ENCODE assay signal across 8 cellular contexts in the genomic region with DNA sequence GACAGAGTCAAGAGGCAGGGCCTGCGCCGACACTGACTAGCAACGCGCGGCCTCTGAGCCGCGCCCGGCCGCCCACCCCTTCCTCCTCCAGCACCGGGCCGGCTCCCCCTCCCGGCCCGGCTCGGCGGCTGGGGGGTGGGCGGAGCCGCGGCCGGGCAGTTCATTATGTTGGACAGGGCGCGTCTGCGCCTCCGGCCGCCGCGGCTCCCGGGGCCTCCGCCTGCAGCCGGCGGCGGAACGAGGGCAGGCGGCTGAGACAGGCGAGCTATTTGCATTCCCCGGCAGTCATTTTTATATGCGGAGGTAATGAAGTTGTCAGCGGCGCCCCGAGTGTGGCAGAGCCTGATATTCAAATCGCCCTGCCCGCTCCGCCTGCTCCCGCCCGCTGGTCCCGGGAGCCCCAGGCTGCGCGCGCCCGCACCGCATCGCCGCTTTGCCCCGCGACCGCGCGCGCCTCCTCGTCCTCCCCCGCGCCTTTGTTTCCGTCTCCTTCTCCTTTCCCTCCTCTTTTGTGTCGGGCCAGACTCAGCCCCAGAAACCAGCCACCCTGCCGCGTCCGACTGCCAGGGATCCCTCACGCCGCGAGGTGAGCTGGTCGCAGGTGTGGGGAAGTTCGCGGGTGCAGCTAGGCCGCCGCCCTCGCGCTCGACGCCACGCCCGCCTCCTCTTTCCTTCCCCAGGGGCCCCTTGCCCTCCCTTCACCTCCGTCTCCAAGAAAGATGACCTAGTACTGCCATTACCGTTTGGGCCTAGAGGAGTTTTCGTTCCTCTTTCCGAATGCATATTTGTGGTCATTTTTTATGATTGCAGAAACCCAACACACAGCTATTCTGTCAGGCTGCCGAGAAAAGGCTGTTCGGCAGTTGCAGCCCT.
DNase-seq lines count a peak whose midpoint lies in the region; ATAC-seq and TF ChIP-seq lines count a peak whose summit lies in the region.

No MANE protein-coding gene starts in this region.

- H3K4me2 ChIP-seq in DOHH2 (ENCODE audit: low read length) (peak overlapping the region; percentile 93), OCI-LY3 (ENCODE audit: low read length) (peak overlapping the region; percentile 91), osteoblast (ENCODE audit: insufficient read depth, low read length) (peak overlapping the region; percentile 88)

- no peaks in the 10 kb centered on the region for H3K79me2 ChIP-seq in DOHH2 (ENCODE audit: control insufficient read depth, low read length)
- no peaks in the 10 kb centered on the region for H3K79me2 ChIP-seq in OCI-LY3 (ENCODE audit: low read length)
- no peaks in the 10 kb centered on the region for H3K79me2 ChIP-seq in osteoblast (ENCODE audit: insufficient read depth, low read length)

- H4K20me1 ChIP-seq in DOHH2 (ENCODE audit: control insufficient read depth, insufficient read depth, low read depth, low read length) (no peaks in the 10 kb centered on the region), OCI-LY3 (ENCODE audit: insufficient read depth, low read length) (no peaks in the 10 kb centered on the region), osteoblast (ENCODE audit: insufficient read depth, low read length) (no peaks in the 10 kb centered on the region)

- H3K27me3 Mint-ChIP-seq in activated naive CD4-positive, alpha-beta T cell treated with anti-CD3 and anti-CD28 coated beads, Interleukin-2, amount 50 U/mL, for 24 hours = peaks cover 33% of the 10 kb centered on the region

- peak overlapping the region; percentile 74 for H3K9ac ChIP-seq in OCI-LY3 (ENCODE audit: low read length)

- H3K9me3 ChIP-seq in DOHH2 (ENCODE audit: control insufficient read depth, insufficient read depth, low read length) (no peaks in the 10 kb centered on the region), OCI-LY3 (ENCODE audit: insufficient read depth, low read length) (no peaks in the 10 kb centered on the region), osteoblast (ENCODE audit: low read depth, low read length) (no peaks in the 10 kb centered on the region)

- H3K4me3 ChIP-seq in DOHH2 (ENCODE audit: low read length) (peak overlapping the region; percentile 75), HL-60 (replicated peaks; ENCODE audit: insufficient read depth, low read length) (peak overlapping the region; percentile 53), OCI-LY3 (ENCODE audit: low read length) (peak overlapping the region; percentile 85), osteoblast (ENCODE audit: insufficient read depth, low read length) (peak overlapping the region; percentile 79)

- DNase-seq in HL-60 (ENCODE audit: low read depth in 1 of 2, low spot score in 1 of 2) (peak; percentile 61 to 83), Right ventricle myocardium superior (peak; percentile 80), osteoblast (ENCODE audit: insufficient read length, low spot score, missing footprints) (peak; percentile 95), cortex of kidney (lab: John Stamatoyannopoulos, UW) (no peak)

- peak overlapping the region; percentile 75 for H3K27ac Mint-ChIP-seq in activated naive CD4-positive, alpha-beta T cell treated with anti-CD3 and anti-CD28 coated beads, Interleukin-2, amount 50 U/mL, for 24 hours

- peaks cover 3% of the 10 kb centered on the region; the same call in 1 of the 2 replicates for H3K27me3 ChIP-seq in DOHH2 (ENCODE audit: control insufficient read depth, low read length)
- no peaks in the 10 kb centered on the region for H3K27me3 ChIP-seq in HL-60 (ENCODE audit: insufficient read depth, poor library complexity, severe bottlenecking)
- peaks cover 29% of the 10 kb centered on the region for H3K27me3 ChIP-seq in OCI-LY3 (ENCODE audit: low read depth, low read length)
- H3K27me3 ChIP-seq in osteoblast (ENCODE audit: insufficient read depth, low read length) = no peaks in the 10 kb centered on the region

- no peaks in the 10 kb centered on the region for H3K9me2 ChIP-seq in DOHH2 (replicated peaks; ENCODE audit: control insufficient read depth, low read length)

- H3K4me1 ChIP-seq in DOHH2 (ENCODE audit: control insufficient read depth, low read length) = peaks cover 46% of the 10 kb centered on the region
- H3K4me1 ChIP-seq in OCI-LY3 (ENCODE audit: low read length) = peaks cover 13% of the 10 kb centered on the region
- H3K4me1 ChIP-seq in osteoblast (ENCODE audit: insufficient read depth, low read length) = peaks cover 4% of the 10 kb centered on the region

- H3K27ac ChIP-seq in DOHH2 (ENCODE audit: low read depth, low read length) = peak overlapping the region; percentile 88
- H3K27ac ChIP-seq in HL-60 (replicated peaks) = peak overlapping the region; percentile 82
- peak overlapping the region; percentile 62 for H3K27ac ChIP-seq in OCI-LY3 (ENCODE audit: low read length)
- H3K27ac ChIP-seq in osteoblast (ENCODE audit: low read depth, low read length) = peak overlapping the region; percentile 26

- H3K4me1 Mint-ChIP-seq in activated naive CD4-positive, alpha-beta T cell treated with anti-CD3 and anti-CD28 coated beads, Interleukin-2, amount 50 U/mL, for 24 hours = peaks cover 14% of the 10 kb centered on the region

- intact Hi-C loops in Right ventricle myocardium superior (cut with DNase I) = no loop called here

- ATAC-seq in GM21381 (IDR thresholded peaks at IDR 0.05; ENCODE audit: unreplicated experiment) = peak; percentile 91
- peak; percentile 97 for ATAC-seq in Right ventricle myocardium superior (ENCODE audit: poor library complexity)

- peak overlapping the region; percentile 81; the same call in 1 of the 2 replicates for H2AFZ ChIP-seq in OCI-LY3 (ENCODE audit: low read depth, low read length)
- peak overlapping the region; percentile 95 for H2AFZ ChIP-seq in osteoblast (ENCODE audit: low read length)

- H3K36me3 Mint-ChIP-seq in activated naive CD4-positive, alpha-beta T cell treated with anti-CD3 and anti-CD28 coated beads, Interleukin-2, amount 50 U/mL, for 24 hours = no peaks in the 10 kb centered on the region

- peaks cover 24% of the 10 kb centered on the region for H3F3A ChIP-seq in DOHH2 (ENCODE audit: control insufficient read depth, insufficient read depth)

- H3K4me3 Mint-ChIP-seq in activated naive CD4-positive, alpha-beta T cell treated with anti-CD3 and anti-CD28 coated beads, Interleukin-2, amount 50 U/mL, for 24 hours = peak overlapping the region; percentile 90

- peak; percentile 13 for TF ChIP-seq CTCF in DOHH2 (IDR thresholded peaks at IDR 0.05; ENCODE audit: low read depth, low read length, poor library complexity, severe bottlenecking)
- no peak for TF ChIP-seq CTCF in HL-60 (IDR thresholded peaks at IDR 0.05; ENCODE audit: insufficient read depth, low read length)
- TF ChIP-seq CTCF in OCI-LY3 (IDR thresholded peaks at IDR 0.05; ENCODE audit: low read depth, low read length) = no peak
- no peak for TF ChIP-seq CTCF in osteoblast (IDR thresholded peaks at IDR 0.05; ENCODE audit: extremely low read depth, low read depth, low read length)

- H3K36me3 ChIP-seq in DOHH2 (ENCODE audit: control insufficient read depth, low read length) (no peaks in the 10 kb centered on the region), OCI-LY3 (replicated peaks; ENCODE audit: low read depth, low read length) (no peaks in the 10 kb centered on the region), osteoblast (ENCODE audit: insufficient read depth, low read length) (no peaks in the 10 kb centered on the region)

- H3K9me3 Mint-ChIP-seq in activated naive CD4-positive, alpha-beta T cell treated with anti-CD3 and anti-CD28 coated beads, Interleukin-2, amount 50 U/mL, for 24 hours = no peaks in the 10 kb centered on the region

Comparison
In these comparisons a context has a peak if more than half of its experiments do, and no peak if none do; other contexts are left out.
1. H3K27ac ChIP-seq: peak in every context shown above with its lines; median percentile 88 in DOHH2; 82 in HL-60; 62 in OCI-LY3; 26 in osteoblast.